In the genomic region with DNA sequence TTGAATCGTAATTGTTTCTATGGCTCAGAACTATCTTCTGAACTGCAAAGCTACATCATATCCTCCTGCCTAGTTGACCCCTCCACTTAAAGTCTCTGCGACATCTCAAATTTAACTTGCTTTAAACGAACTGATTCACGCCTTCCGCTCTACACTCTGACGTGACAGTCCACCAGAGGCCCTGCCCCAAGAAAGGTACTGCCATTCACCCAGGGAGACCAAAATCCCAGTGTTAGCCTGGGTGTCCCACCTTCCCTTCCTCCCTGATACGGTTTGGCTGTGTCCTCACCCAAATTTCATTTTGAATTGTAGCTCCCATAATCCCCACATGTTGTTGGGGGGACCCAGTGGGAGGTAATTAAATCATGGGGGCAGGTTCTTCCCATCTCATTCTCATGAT, we compare ENCODE assay signal across 19 cellular contexts.
DNase-seq lines count a peak whose midpoint lies in the region; ATAC-seq, FAIRE-seq and TF ChIP-seq lines count a peak whose summit lies in the region.
"Had no signal": no experiment of that assay in that cellular context is flagged by ENCODE, and none has a peak within 500 bp of the region (broad histone marks: within the 10 kb centered on the region; RNA-seq: fewer than 3 reads in every experiment).

No MANE protein-coding gene starts in this region.

- H3K4me2 ChIP-seq in GM23248 (ENCODE audit: unreplicated experiment) (no peak overlapping the region), keratinocyte (ENCODE audit: control insufficient read depth, extremely low read depth, insufficient read depth, low read depth, low read length) (peak overlapping the region; percentile 34)

- peaks cover 11% of the 10 kb centered on the region for H3F3A ChIP-seq in GM23248 (ENCODE audit: insufficient read depth)

- DNase-seq in GM23248 (no peak), coronary artery (ENCODE audit: low spot score) (peak; percentile 45), keratinocyte (ENCODE audit: low read depth, low spot score) (no peak), H54 (ENCODE audit: insufficient read length, low spot score) (no peak), A172 (ENCODE audit: low spot score) (no peak), erythroblast (lab: John Stamatoyannopoulos, UW) (no peak)
- DNase-seq: C1 segment of cervical spinal cord, GDM1, IMR-90, Kasumi-1, NCI-H187 treated with DMSO at 0.1 percent for 48 hours, NCI-H2171 treated with DMSO at 0.1 percent for 48 hours, NCI-H748 treated with DMSO at 0.1 percent for 48 hours, SHP77 treated with DMSO at 0.1 percent for 48 hours had no signal

- no peak overlapping the region for H3K9ac ChIP-seq in GM23248
- no peak overlapping the region for H3K9ac ChIP-seq in keratinocyte (ENCODE audit: control insufficient read depth, extremely low read depth, insufficient read depth, low read length)
- no peak overlapping the region for H3K9ac ChIP-seq in skeletal muscle tissue (ENCODE audit: low read depth in 1 of 3, low read length in 3 of 3)

- H3K4me1 ChIP-seq in GM23248 (ENCODE audit: insufficient read depth) (peaks cover 34% of the 10 kb centered on the region), keratinocyte (ENCODE audit: control insufficient read depth, extremely low read depth, insufficient read depth, low read length) (peaks cover 5% of the 10 kb centered on the region), skeletal muscle tissue (ENCODE audit: control insufficient read depth in 3 of 3, insufficient read depth in 3 of 3, low read length in 3 of 3) (peaks cover 0 to 3% (median 0%) of the 10 kb centered on the region in 3 donors)

- H3K27ac ChIP-seq in GM23248 (peak overlapping the region; percentile 32), coronary artery (peak overlapping the region; percentile 79 to 94), keratinocyte (ENCODE audit: control insufficient read depth, insufficient read depth, low read length) (no peak overlapping the region), skeletal muscle tissue (ENCODE audit: low read depth, low read length) (peak overlapping the region; percentile 67)

- H3K36me3 ChIP-seq in GM23248 (ENCODE audit: low read depth): no peaks in the 10 kb centered on the region
- H3K36me3 ChIP-seq in keratinocyte (ENCODE audit: control insufficient read depth in 2 of 2, extremely low read depth in 1 of 2, insufficient read depth in 2 of 2, low read length in 2 of 2): no peaks in the 10 kb centered on the region
- peaks cover 0 to 3% (median 0%) of the 10 kb centered on the region in 3 donors for H3K36me3 ChIP-seq in skeletal muscle tissue (ENCODE audit: control insufficient read depth in 3 of 3, insufficient read depth in 3 of 3, low read length in 3 of 3)

- H3K4me3 ChIP-seq in GM23248: no peak overlapping the region
- H3K4me3 ChIP-seq in coronary artery: no peak overlapping the region
- no peak overlapping the region for H3K4me3 ChIP-seq in keratinocyte (ENCODE audit: control insufficient read depth in 2 of 3, extremely low read depth in 1 of 3, insufficient read depth in 2 of 3, low read depth in 1 of 3, low read length in 3 of 3)
- no peak overlapping the region for H3K4me3 ChIP-seq in skeletal muscle tissue (ENCODE audit: low read length in 3 of 3)
- H3K4me3 ChIP-seq: GM12878 had no signal

- TF ChIP-seq POLR2A in H54 (IDR thresholded peaks at IDR 0.05; ENCODE audit: low read depth, low read length): no peak
- no peak for TF ChIP-seq POLR2A in erythroblast (IDR thresholded peaks at IDR 0.05; ENCODE audit: low read length)

- dilution Hi-C loops in keratinocyte (cut with MboI; ENCODE audit: extremely low pct_ligation_motif_present, low sequenced_read_pairs): no loop called here

- H2AFZ ChIP-seq in GM23248: no peak overlapping the region
- no peak overlapping the region for H2AFZ ChIP-seq in keratinocyte (ENCODE audit: control insufficient read depth, low read length)

- H3K9me1 ChIP-seq in keratinocyte (ENCODE audit: control insufficient read depth, extremely low read depth, insufficient read depth, low read length): no peaks in the 10 kb centered on the region

- in situ Hi-C loops in GM23248 (cut with MboI): no loop called here

- H4K20me1 ChIP-seq in GM23248 (ENCODE audit: insufficient read depth): no peaks in the 10 kb centered on the region
- H4K20me1 ChIP-seq in keratinocyte (ENCODE audit: control insufficient read depth, extremely low read depth, insufficient read depth, low read length): no peaks in the 10 kb centered on the region

- H3K9me2 ChIP-seq in GM23248 (ENCODE audit: insufficient read depth): no peaks in the 10 kb centered on the region

- H3K9me3 ChIP-seq in GM23248 (ENCODE audit: low read depth): no peaks in the 10 kb centered on the region
- no peaks in the 10 kb centered on the region for H3K9me3 ChIP-seq in keratinocyte (ENCODE audit: control insufficient read depth, low read depth, low read length)
- no peaks in the 10 kb centered on the region for H3K9me3 ChIP-seq in skeletal muscle tissue (ENCODE audit: control insufficient read depth in 3 of 3, low read length in 3 of 3)

- ATAC-seq in HG02885 (IDR thresholded peaks at IDR 0.05; ENCODE audit: poor library complexity, unreplicated experiment): no peak
- ATAC-seq: GM12878 had no signal

- H3K27me3 ChIP-seq in GM23248 (replicated peaks; ENCODE audit: insufficient read depth) (no peaks in the 10 kb centered on the region), keratinocyte (ENCODE audit: control insufficient read depth, extremely low read depth, insufficient read depth, low read length) (no peaks in the 10 kb centered on the region), skeletal muscle tissue (ENCODE audit: control insufficient read depth in 3 of 3, insufficient read depth in 3 of 3, low read length in 3 of 3) (no peaks in the 10 kb centered on the region)

- TF ChIP-seq CTCF in coronary artery (IDR thresholded peaks at IDR 0.05) (no peak), keratinocyte (optimal IDR thresholded peaks at IDR 0.05 in 1 of 3, IDR thresholded peaks at IDR 0.05 in 1 of 3, conservative IDR thresholded peaks at IDR 0.05 in 1 of 3; ENCODE audit: extremely low read depth in 1 of 3, insufficient read depth in 2 of 3, low read length in 3 of 3) (no peak)

- WGBS in GM23248 (ENCODE audit: low coverage in 1 of 2, low lambda C conversion rate in 2 of 2, missing lambda C conversion rate in 2 of 2), 2 experiments: 95 to 96% methylated on average over 7 of the region's 7 CpGs

- no peaks in the 10 kb centered on the region for H3K79me2 ChIP-seq in GM23248 (ENCODE audit: insufficient read depth)
- H3K79me2 ChIP-seq in keratinocyte (ENCODE audit: control insufficient read depth, insufficient read depth, low read length): no peaks in the 10 kb centered on the region

- FAIRE-seq in keratinocyte (lab: Jason Lieb, UNC) (no peak), H54 (lab: Jason Lieb, UNC) (no peak)
- FAIRE-seq: A204.1, GM12878, GM18507 had no signal
